Comparison of ENCODE assay signal across 1 cellular context in genomic region chr17:79089720-79090502, GRCh38.
TF ChIP-seq lines count a peak whose summit lies in the region.

No MANE protein-coding gene starts in this region.

TF ChIP-seq in H1, 55 proteins besides CTCF, POLR2A, EP300 and RAD21:
- TF ChIP-seq BCL11A (IDR thresholded peaks at IDR 0.05; ENCODE audit: low read depth in 2 of 2, low read length in 2 of 2) (no peak), MAX (IDR thresholded peaks at IDR 0.05) (no peak), CBX8 (IDR thresholded peaks at IDR 0.05; ENCODE audit: borderline replicate concordance, low read depth, low read length) (no peak), SRF (IDR thresholded peaks at IDR 0.05; ENCODE audit: low read depth, low read length) (no peak), RBBP5 (IDR thresholded peaks at IDR 0.05; ENCODE audit: borderline replicate concordance, low read depth, low read length) (no peak), CTBP2 (IDR thresholded peaks at IDR 0.05; ENCODE audit: borderline replicate concordance, insufficient read depth, insufficient read length, low read length) (no peak), POLR2AphosphoS5 (IDR thresholded peaks at IDR 0.05; ENCODE audit: low read depth, low read length) (no peak), HDAC2 (IDR thresholded peaks at IDR 0.05; ENCODE audit: borderline replicate concordance in 1 of 2, low read depth in 2 of 2, low read length in 2 of 2) (no peak), EGR1 (IDR thresholded peaks at IDR 0.05; ENCODE audit: borderline replicate concordance, low read depth, low read length) (no peak), SP1 (IDR thresholded peaks at IDR 0.05; ENCODE audit: low read depth, low read length) (no peak), SAP30 (IDR thresholded peaks at IDR 0.05; ENCODE audit: insufficient read depth, insufficient replicate concordance, low read length) (no peak)
TF ChIP-seq in H1: peak in this region for 0.
